In genomic region chr18:39485696-39486095, GRCh38 we compare ENCODE assay signal across 19 cellular contexts.
"Had no signal": no experiment of that assay in that cellular context is flagged by ENCODE, and none has a peak within 500 bp of the region (broad histone marks: within the 10 kb centered on the region; RNA-seq: fewer than 3 reads in every experiment).

No MANE protein-coding gene starts in this region.

- H3K4me3 ChIP-seq: colonic mucosa, heart right ventricle, lung had no signal

- H3K27ac Mint-ChIP-seq: activated CD4-positive, alpha-beta memory T cell treated with anti-CD3 and anti-CD28 coated beads for 36 hours; activated CD4-positive, alpha-beta T cell treated with anti-CD3 and anti-CD28 coated beads for 36 hours; activated CD8-positive, alpha-beta memory T cell treated with anti-CD3 and anti-CD28 coated beads, Interleukin-2, amount 10 ng/mL, durations not matched to agents 7 days and 5 days; activated naive CD4-positive, alpha-beta T cell treated with anti-CD3 and anti-CD28 coated beads for 36 hours; activated T-helper 2 cell treated with anti-CD3 and anti-CD28 coated beads, Interferon-gamma antibody, Interleukin-2, Interleukin-4, amounts not matched to agents 10 μg/mL and 5 μg/mL and 100 μg/mL, durations not matched to agents 14 hours and 24 hours and 36 hours; naive thymus-derived CD4-positive, alpha-beta T cell; stimulated activated effector memory CD8-positive, alpha-beta T cell treated with anti-CD3 and anti-CD28 coated beads, Interleukin-12 subunit alpha, Interleukin-12 subunit beta, amount 100 ng/mL, for 72 hours had no signal

- H3K4me3 Mint-ChIP-seq: activated CD4-positive, alpha-beta memory T cell treated with anti-CD3 and anti-CD28 coated beads for 36 hours; activated CD4-positive, alpha-beta T cell treated with anti-CD3 and anti-CD28 coated beads for 36 hours; activated CD8-positive, alpha-beta memory T cell treated with anti-CD3 and anti-CD28 coated beads, Interleukin-2, amount 10 ng/mL, durations not matched to agents 7 days and 5 days; activated naive CD4-positive, alpha-beta T cell treated with anti-CD3 and anti-CD28 coated beads for 36 hours; naive thymus-derived CD4-positive, alpha-beta T cell; stimulated activated effector memory CD8-positive, alpha-beta T cell treated with anti-CD3 and anti-CD28 coated beads, Interleukin-12 subunit alpha, Interleukin-12 subunit beta, amount 100 ng/mL, for 72 hours had no signal

- ATAC-seq: activated CD4-positive, alpha-beta T cell treated with anti-CD3 and anti-CD28 coated beads for 36 hours; activated CD8-positive, alpha-beta memory T cell treated with anti-CD3 and anti-CD28 coated beads, Interleukin-2, amount 10 ng/mL, durations not matched to agents 7 days and 5 days; esophagus mucosa; foreskin keratinocyte; heart right ventricle; naive thymus-derived CD4-positive, alpha-beta T cell; stimulated activated effector memory CD8-positive, alpha-beta T cell treated with anti-CD3 and anti-CD28 coated beads, Interleukin-12 subunit alpha, Interleukin-12 subunit beta, amount 100 ng/mL, for 72 hours had no signal

- H3K4me1 Mint-ChIP-seq: activated CD4-positive, alpha-beta T cell treated with anti-CD3 and anti-CD28 coated beads for 36 hours; activated CD8-positive, alpha-beta memory T cell treated with anti-CD3 and anti-CD28 coated beads, Interleukin-2, amount 10 ng/mL, durations not matched to agents 7 days and 5 days; naive thymus-derived CD4-positive, alpha-beta T cell; stimulated activated effector memory CD8-positive, alpha-beta T cell treated with anti-CD3 and anti-CD28 coated beads, Interleukin-12 subunit alpha, Interleukin-12 subunit beta, amount 100 ng/mL, for 72 hours had no signal

- H3K27me3 ChIP-seq: colonic mucosa, foreskin keratinocyte, heart right ventricle, neutrophil had no signal

- H3K4me1 ChIP-seq: colonic mucosa, foreskin keratinocyte, heart right ventricle had no signal

- H3K9me3 Mint-ChIP-seq: activated naive CD4-positive, alpha-beta T cell treated with anti-CD3 and anti-CD28 coated beads for 36 hours had no signal

- DNase-seq: activated CD4-positive, alpha-beta memory T cell treated with anti-CD3 and anti-CD28 coated beads for 36 hours; activated CD4-positive, alpha-beta T cell treated with anti-CD3 and anti-CD28 coated beads for 36 hours; activated CD8-positive, alpha-beta memory T cell treated with anti-CD3 and anti-CD28 coated beads, Interleukin-2, amount 10 ng/mL, durations not matched to agents 7 days and 5 days; activated naive CD4-positive, alpha-beta T cell treated with anti-CD3 and anti-CD28 coated beads for 36 hours; activated T-cell treated with anti-CD3 and anti-CD28 coated beads, Interleukin-2, amount 50 U/mL, for 1 hour; caudate nucleus; colonic mucosa; foreskin keratinocyte; heart right ventricle; naive thymus-derived CD4-positive, alpha-beta T cell; posterior cingulate gyrus; retina; T-helper 1 cell; T1000 had no signal

- H3K36me3 Mint-ChIP-seq: activated CD4-positive, alpha-beta memory T cell treated with anti-CD3 and anti-CD28 coated beads for 36 hours; activated CD8-positive, alpha-beta memory T cell treated with anti-CD3 and anti-CD28 coated beads, Interleukin-2, amount 10 ng/mL, durations not matched to agents 7 days and 5 days; stimulated activated effector memory CD8-positive, alpha-beta T cell treated with anti-CD3 and anti-CD28 coated beads, Interleukin-12 subunit alpha, Interleukin-12 subunit beta, amount 100 ng/mL, for 72 hours had no signal

- H3K9me3 ChIP-seq: colonic mucosa, neutrophil had no signal

- H3K27me3 Mint-ChIP-seq: activated CD4-positive, alpha-beta memory T cell treated with anti-CD3 and anti-CD28 coated beads for 36 hours; activated CD4-positive, alpha-beta T cell treated with anti-CD3 and anti-CD28 coated beads for 36 hours; activated CD8-positive, alpha-beta memory T cell treated with anti-CD3 and anti-CD28 coated beads, Interleukin-2, amount 10 ng/mL, durations not matched to agents 7 days and 5 days; naive thymus-derived CD4-positive, alpha-beta T cell had no signal

- H3K36me3 ChIP-seq: colonic mucosa, heart right ventricle, neutrophil had no signal
